In the genomic region with DNA sequence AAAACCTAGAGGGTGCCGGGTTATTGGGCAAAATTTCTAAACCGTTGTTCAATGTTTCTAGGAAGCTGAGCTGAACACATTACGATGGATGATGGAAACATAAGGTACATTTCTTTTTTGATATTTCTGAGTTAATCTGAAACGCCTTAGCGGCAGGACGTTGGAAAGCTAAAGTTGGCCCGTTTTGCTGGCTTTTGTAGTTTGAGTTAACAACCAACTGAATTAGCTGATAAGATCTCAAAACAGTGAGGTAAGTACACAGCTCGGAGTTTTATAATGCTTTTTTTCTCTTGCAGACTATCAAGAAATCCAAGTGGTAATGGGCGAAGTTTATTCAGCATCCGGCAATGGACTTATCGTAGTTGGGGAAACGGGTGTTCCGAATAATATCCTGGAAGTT, we compare ENCODE assay signal across 8 cellular contexts.
DNase-seq lines count a peak whose midpoint lies in the region; TF ChIP-seq lines count a peak whose summit lies in the region.

No MANE protein-coding gene starts in this region.

- H3F3A ChIP-seq in DOHH2 (ENCODE audit: control insufficient read depth, insufficient read depth): peaks cover 57% of the 10 kb centered on the region

- in situ Hi-C loops in G401 (cut with HindIII; ENCODE audit: low sequenced_read_pairs): no loop called here

- no peak overlapping the region for H3K9ac ChIP-seq in parathyroid adenoma

- H3K9me2 ChIP-seq in DOHH2 (replicated peaks; ENCODE audit: control insufficient read depth, low read length): no peaks in the 10 kb centered on the region

- peaks cover 68% of the 10 kb centered on the region for H3K4me1 ChIP-seq in DOHH2 (ENCODE audit: control insufficient read depth, low read length)
- H3K4me1 ChIP-seq in SJSA1 (replicated peaks): peaks cover 24% of the 10 kb centered on the region
- peaks cover 2% of the 10 kb centered on the region for H3K4me1 ChIP-seq in parathyroid adenoma

- TF ChIP-seq POLR2A in erythroblast (IDR thresholded peaks at IDR 0.05; ENCODE audit: low read length): no peak

- peak overlapping the region; percentile 89 for H2AFZ ChIP-seq in parathyroid adenoma

- H3K36me3 ChIP-seq in DOHH2 (ENCODE audit: control insufficient read depth, low read length) (peaks cover 36% of the 10 kb centered on the region), SJSA1 (peaks cover 30% of the 10 kb centered on the region), parathyroid adenoma (ENCODE audit: control insufficient read depth, insufficient read depth, low read length) (no peaks in the 10 kb centered on the region)

- no peaks in the 10 kb centered on the region for H3K9me3 ChIP-seq in DOHH2 (ENCODE audit: control insufficient read depth, insufficient read depth, low read length)
- no peaks in the 10 kb centered on the region for H3K9me3 ChIP-seq in SJSA1 (replicated peaks)
- H3K9me3 ChIP-seq in parathyroid adenoma (ENCODE audit: control insufficient read depth, low read length): no peaks in the 10 kb centered on the region

- H3K27ac ChIP-seq in DOHH2 (ENCODE audit: low read depth, low read length): peak overlapping the region; percentile 90
- H3K27ac ChIP-seq in SJSA1: peak overlapping the region; percentile 65
- peak overlapping the region; percentile 71 for H3K27ac ChIP-seq in parathyroid adenoma

- H3K4me2 ChIP-seq in DOHH2 (ENCODE audit: low read length) (peak overlapping the region; percentile 73), parathyroid adenoma (ENCODE audit: low read length) (peak overlapping the region; percentile 94)

- TF ChIP-seq CTCF in DOHH2 (IDR thresholded peaks at IDR 0.05; ENCODE audit: low read depth, low read length, poor library complexity, severe bottlenecking) (no peak), parathyroid adenoma (IDR thresholded peaks at IDR 0.05) (no peak)

- H4K20me1 ChIP-seq in DOHH2 (ENCODE audit: control insufficient read depth, insufficient read depth, low read depth, low read length): 0 out of 2 replicates have a peak, but pooled peaks cover 9% of the 10 kb centered on the region

- DNase-seq in SJSA1 (ENCODE audit: low read depth in 1 of 2, low spot score in 2 of 2) (no peak), erythroblast (lab: John Stamatoyannopoulos, UW) (peak; percentile 61 to 68), G401 (ENCODE audit: low spot score) (no peak), SK-N-DZ (ENCODE audit: low spot score) (no peak), NK-92 (lab: John Stamatoyannopoulos, UW; ENCODE audit: unreplicated experiment) (no peak)
- DNase-seq in stimulated activated CD4-positive, alpha-beta T cell treated with anti-CD3 and anti-CD28 coated beads, Interleukin-12 subunit alpha, Interleukin-12 subunit beta, amount 100 ng/mL, for 4 hours: no peak

- no peaks in the 10 kb centered on the region; the same call in 1 of the 2 replicates for H3K27me3 ChIP-seq in DOHH2 (ENCODE audit: control insufficient read depth, low read length)
- H3K27me3 ChIP-seq in SJSA1 (replicated peaks): no peaks in the 10 kb centered on the region
- H3K27me3 ChIP-seq in parathyroid adenoma (ENCODE audit: control insufficient read depth, insufficient read depth, low read length): no peaks in the 10 kb centered on the region

- peak overlapping the region; percentile 81 for H3K4me3 ChIP-seq in DOHH2 (ENCODE audit: low read length)
- H3K4me3 ChIP-seq in SJSA1: peak overlapping the region; percentile 58
- peak overlapping the region; percentile 95 for H3K4me3 ChIP-seq in parathyroid adenoma (ENCODE audit: low read depth, low read length)

- peaks cover 28% of the 10 kb centered on the region for H3K79me2 ChIP-seq in DOHH2 (ENCODE audit: control insufficient read depth, low read length)
- H3K79me2 ChIP-seq in parathyroid adenoma: no peaks in the 10 kb centered on the region

Comparison
In these comparisons a context has a peak if more than half of its experiments do, and no peak if none do; other contexts are left out.
1. DNase-seq: peak in erythroblast (2 of 2); none in SJSA1 (0 of 2), G401 (single experiment), SK-N-DZ (single experiment), stimulated activated CD4-positive, alpha-beta T cell treated with anti-CD3 and anti-CD28 coated beads, Interleukin-12 subunit alpha, Interleukin-12 subunit beta, amount 100 ng/mL, for 4 hours (single experiment) and NK-92 (single experiment).
2. Peak in every context shown above with its lines, with median percentiles within 50 percentile points of each other: H3K27ac ChIP-seq and H3K4me3 ChIP-seq.